Comparison of ENCODE assay signal across 17 cellular contexts in the genomic region with DNA sequence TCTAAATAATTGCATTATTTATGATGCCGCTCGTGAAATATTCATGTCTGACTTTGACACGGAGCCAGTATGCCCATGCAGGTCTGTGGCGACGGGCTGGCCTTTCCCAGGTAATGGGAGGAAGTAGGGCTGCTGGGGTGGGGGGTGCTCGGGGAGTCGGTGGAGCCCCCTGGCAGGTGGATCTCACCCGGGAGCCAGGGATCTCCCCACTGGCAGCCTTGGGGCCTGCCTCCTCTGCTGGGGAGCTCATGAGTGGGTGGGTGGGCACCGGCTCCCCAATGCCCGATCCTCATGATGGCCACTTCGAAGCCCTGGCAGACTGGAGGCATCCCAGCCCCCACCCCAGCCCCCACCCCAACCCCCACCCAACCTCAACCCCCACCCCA. TPM values are rescaled to one million over a fixed set of nuclear protein-coding genes. Genes with fewer than 3 reads are reported as not detected.
DNase-seq lines count a peak whose midpoint lies in the region; ATAC-seq and TF ChIP-seq lines count a peak whose summit lies in the region.
"Had no signal": no experiment of that assay in that cellular context is flagged by ENCODE, and none has a peak within 500 bp of the region (broad histone marks: within the 10 kb centered on the region; RNA-seq: fewer than 3 reads in every experiment).

No MANE protein-coding gene starts in this region.

- H3F3A ChIP-seq in PC-9 (ENCODE audit: insufficient read depth, low read depth), result peaks cover 19% of the 10 kb centered on the region; the same call in 1 of the 2 replicates

- no peaks in the 10 kb centered on the region for H4K20me1 ChIP-seq in PC-9 (ENCODE audit: insufficient read depth)

- H3K9me3 ChIP-seq in PC-9 (ENCODE audit: insufficient read depth, low read depth) (no peaks in the 10 kb centered on the region), right lobe of liver (no peaks in the 10 kb centered on the region), transverse colon (no peaks in the 10 kb centered on the region)

- in situ Hi-C loops in transverse colon (cut with MboI; ENCODE audit: low pct_ligation_motif_present in 1 of 4, low pct_unique_long_range_greater_than_20kb in 1 of 4, low sequenced_read_pairs in 3 of 4), result loop anchor here (5.0 to 25.0 kb wide), 6 partner anchors 58 to 238 kb away; a partner anchor contains a TSS

- no peak overlapping the region for H3K4me3 Mint-ChIP-seq in activated CD4-positive, alpha-beta memory T cell treated with anti-CD3 and anti-CD28 coated beads, Interleukin-2, amount 10 ng/mL, durations not matched to agents 7 days and 5 days
- H3K4me3 Mint-ChIP-seq in activated CD4-positive, alpha-beta memory T cell treated with anti-CD3 and anti-CD28 coated beads for 36 hours, result no peak overlapping the region
- H3K4me3 Mint-ChIP-seq: activated CD8-positive, alpha-beta memory T cell treated with anti-CD3 and anti-CD28 coated beads, Interleukin-2, amount 10 ng/mL, durations not matched to agents 7 days and 5 days; nephron progenitor cell had no signal

- no peak for ATAC-seq in right lobe of liver
- ATAC-seq in HG03159 (IDR thresholded peaks at IDR 0.05; ENCODE audit: unreplicated experiment), result no peak
- no peak for ATAC-seq in HG03442 (IDR thresholded peaks at IDR 0.05; ENCODE audit: unreplicated experiment)
- ATAC-seq: activated CD8-positive, alpha-beta memory T cell treated with anti-CD3 and anti-CD28 coated beads, Interleukin-2, amount 10 ng/mL, durations not matched to agents 7 days and 5 days had no signal

- no peak for DNase-seq in activated CD4-positive, alpha-beta memory T cell treated with anti-CD3 and anti-CD28 coated beads, Interleukin-2, amount 10 ng/mL, durations not matched to agents 7 days and 5 days
- DNase-seq in activated CD4-positive, alpha-beta memory T cell treated with anti-CD3 and anti-CD28 coated beads for 36 hours, result no peak
- no peak for DNase-seq in PC-9
- DNase-seq in right lobe of liver, result peak in 2 of 3 donors; percentile 26 to 57
- DNase-seq in transverse colon, result no peak
- no peak for DNase-seq in activated T-cell treated with anti-CD3 and anti-CD28 coated beads, Interleukin-2, amount 50 U/mL, for 1 hour
- DNase-seq: activated CD8-positive, alpha-beta memory T cell treated with anti-CD3 and anti-CD28 coated beads, Interleukin-2, amount 10 ng/mL, durations not matched to agents 7 days and 5 days; COR-L47; dorsolateral prefrontal cortex; NCI-H187; retina; stimulated activated CD4-positive, alpha-beta T cell treated with anti-CD3 and anti-CD28 coated beads, Interleukin-1b, Interleukin-23, amount 100 ng/mL, for 48 hours; WERI-Rb-1 had no signal

- H3K4me1 Mint-ChIP-seq in activated CD4-positive, alpha-beta memory T cell treated with anti-CD3 and anti-CD28 coated beads, Interleukin-2, amount 10 ng/mL, durations not matched to agents 7 days and 5 days, result peaks cover 45% of the 10 kb centered on the region
- H3K4me1 Mint-ChIP-seq in activated CD4-positive, alpha-beta memory T cell treated with anti-CD3 and anti-CD28 coated beads for 36 hours (ENCODE audit: low read depth), result peaks cover 32% of the 10 kb centered on the region

- TF ChIP-seq CTCF in PC-9 (conservative IDR thresholded peaks at IDR 0.05) (no peak), right lobe of liver (IDR thresholded peaks at IDR 0.05) (no peak), transverse colon (IDR thresholded peaks at IDR 0.05) (no peak)

- no peaks in the 10 kb centered on the region for H3K36me3 Mint-ChIP-seq in activated CD4-positive, alpha-beta memory T cell treated with anti-CD3 and anti-CD28 coated beads, Interleukin-2, amount 10 ng/mL, durations not matched to agents 7 days and 5 days (ENCODE audit: low read depth)
- H3K36me3 Mint-ChIP-seq in activated CD4-positive, alpha-beta memory T cell treated with anti-CD3 and anti-CD28 coated beads for 36 hours, result no peaks in the 10 kb centered on the region
- H3K36me3 Mint-ChIP-seq: activated CD8-positive, alpha-beta memory T cell treated with anti-CD3 and anti-CD28 coated beads, Interleukin-2, amount 10 ng/mL, durations not matched to agents 7 days and 5 days had no signal

- H3K4me1 ChIP-seq in PC-9 (replicated peaks; ENCODE audit: insufficient read depth), result peaks cover 50% of the 10 kb centered on the region
- H3K4me1 ChIP-seq in right lobe of liver, result peaks cover 0 to 20% (median 5%) of the 10 kb centered on the region in 4 donors
- H3K4me1 ChIP-seq in transverse colon, result peaks cover 50 to 66% (median 64%) of the 10 kb centered on the region in 4 donors

- H3K27me3 ChIP-seq in PC-9 (ENCODE audit: insufficient read depth, low read depth), result no peaks in the 10 kb centered on the region
- H3K27me3 ChIP-seq in right lobe of liver, result no peaks in the 10 kb centered on the region
- H3K27me3 ChIP-seq in transverse colon, result no peaks in the 10 kb centered on the region
- H3K27me3 ChIP-seq: dorsolateral prefrontal cortex, hepatocyte had no signal

- H3K27me3 Mint-ChIP-seq in activated CD4-positive, alpha-beta memory T cell treated with anti-CD3 and anti-CD28 coated beads, Interleukin-2, amount 10 ng/mL, durations not matched to agents 7 days and 5 days, result no peaks in the 10 kb centered on the region
- H3K27me3 Mint-ChIP-seq in activated CD4-positive, alpha-beta memory T cell treated with anti-CD3 and anti-CD28 coated beads for 36 hours, result no peaks in the 10 kb centered on the region
- H3K27me3 Mint-ChIP-seq: activated CD8-positive, alpha-beta memory T cell treated with anti-CD3 and anti-CD28 coated beads, Interleukin-2, amount 10 ng/mL, durations not matched to agents 7 days and 5 days had no signal

- H2AFZ ChIP-seq in PC-9, result no peak overlapping the region
- H2AFZ ChIP-seq: hepatocyte had no signal

- no peaks in the 10 kb centered on the region for H3K9me3 Mint-ChIP-seq in activated CD4-positive, alpha-beta memory T cell treated with anti-CD3 and anti-CD28 coated beads, Interleukin-2, amount 10 ng/mL, durations not matched to agents 7 days and 5 days
- H3K9me3 Mint-ChIP-seq in activated CD4-positive, alpha-beta memory T cell treated with anti-CD3 and anti-CD28 coated beads for 36 hours, result no peaks in the 10 kb centered on the region
- H3K9me3 Mint-ChIP-seq: nephron progenitor cell had no signal

- no peaks in the 10 kb centered on the region for H3K36me3 ChIP-seq in PC-9 (ENCODE audit: low read depth)
- no peaks in the 10 kb centered on the region for H3K36me3 ChIP-seq in right lobe of liver
- no peaks in the 10 kb centered on the region for H3K36me3 ChIP-seq in transverse colon
- H3K36me3 ChIP-seq: WERI-Rb-1 had no signal

- POLR2A ChIA-PET in activated CD4-positive, alpha-beta memory T cell treated with anti-CD3 and anti-CD28 coated beads, Interleukin-2, amount 10 ng/mL, durations not matched to agents 7 days and 5 days (lab: Charles Lee), result no interaction called here
- POLR2A ChIA-PET in activated CD4-positive, alpha-beta memory T cell treated with anti-CD3 and anti-CD28 coated beads for 36 hours (lab: Charles Lee), result no interaction called here
- POLR2A ChIA-PET in PC-9 (lab: Charles Lee; ENCODE audit: unreplicated experiment), result no interaction called here

- CTCF ChIA-PET in activated CD4-positive, alpha-beta memory T cell treated with anti-CD3 and anti-CD28 coated beads, Interleukin-2, amount 10 ng/mL, durations not matched to agents 7 days and 5 days (lab: Charles Lee), result no interaction called here
- CTCF ChIA-PET in activated CD4-positive, alpha-beta memory T cell treated with anti-CD3 and anti-CD28 coated beads for 36 hours (lab: Charles Lee), result no interaction called here
- CTCF ChIA-PET in PC-9 (lab: Charles Lee), result no interaction called here

- 0 out of 2 replicates have a peak, but pooled peaks cover 5% of the 10 kb centered on the region for H3K79me2 ChIP-seq in PC-9 (ENCODE audit: low read depth)
- H3K79me2 ChIP-seq: hepatocyte had no signal

- no peak overlapping the region; the same call in 1 of the 2 replicates for H3K27ac ChIP-seq in PC-9
- no peak overlapping the region for H3K27ac ChIP-seq in right lobe of liver
- H3K27ac ChIP-seq in transverse colon, result peak overlapping the region; percentile 80 to 92 (median 86)
- H3K27ac ChIP-seq: WERI-Rb-1 had no signal

- H3K4me2 ChIP-seq in PC-9, result peak overlapping the region; percentile 59; the same call in 1 of the 2 replicates
- H3K4me2 ChIP-seq: hepatocyte had no signal

- H3K27ac Mint-ChIP-seq in activated CD4-positive, alpha-beta memory T cell treated with anti-CD3 and anti-CD28 coated beads, Interleukin-2, amount 10 ng/mL, durations not matched to agents 7 days and 5 days, result peak overlapping the region; percentile 26
- no peak overlapping the region for H3K27ac Mint-ChIP-seq in activated CD4-positive, alpha-beta memory T cell treated with anti-CD3 and anti-CD28 coated beads for 36 hours
- H3K27ac Mint-ChIP-seq: activated CD8-positive, alpha-beta memory T cell treated with anti-CD3 and anti-CD28 coated beads, Interleukin-2, amount 10 ng/mL, durations not matched to agents 7 days and 5 days; nephron progenitor cell had no signal

- intact Hi-C loops in activated CD4-positive, alpha-beta memory T cell treated with anti-CD3 and anti-CD28 coated beads for 36 hours (cut with micrococcal nuclease), result loop anchor here (5.0 kb wide), 3 partner anchors 218 to 942 kb away; a partner anchor contains a TSS
- intact Hi-C loops in PC-9 (cut with micrococcal nuclease; ENCODE audit: unreplicated experiment), result no loop called here
- intact Hi-C loops in right lobe of liver (cut with DNase I), result loop anchor here (5.0 kb wide), 2 partner anchors 58 to 223 kb away; no protein-coding TSS in a partner anchor
- intact Hi-C loops in transverse colon (cut with DNase I; ENCODE audit: low total_unique reads), result loop anchor here (2.0 to 5.0 kb wide), 2 partner anchors 57 to 223 kb away; no protein-coding TSS in a partner anchor

- H3K9me2 ChIP-seq in PC-9 (ENCODE audit: insufficient read depth), result no peaks in the 10 kb centered on the region

- 65% methylated on average over 5 of the region's 11 CpGs for WGBS in right lobe of liver (ENCODE audit: insufficient coverage, low coverage, low lambda C conversion rate, missing lambda C conversion rate)
- 52% methylated on average over 8 of the region's 11 CpGs; no CpG with 5 or more reads in 1 of the 2 donors for WGBS in transverse colon (ENCODE audit: low coverage in 1 of 2), 2 donors

- TF ChIP-seq POLR2A in right lobe of liver (IDR thresholded peaks at IDR 0.05) (no peak), transverse colon (IDR thresholded peaks at IDR 0.05) (no peak)

- no peak overlapping the region for H3K4me3 ChIP-seq in PC-9
- H3K4me3 ChIP-seq in right lobe of liver, result no peak overlapping the region
- no peak overlapping the region for H3K4me3 ChIP-seq in transverse colon
- H3K4me3 ChIP-seq: dorsolateral prefrontal cortex, hepatocyte had no signal

- no TSS peak for BruUV-seq in PC-9 (replicated peaks; lab: Mats Ljungman, UMichigan)

- TF ChIP-seq EP300 in transverse colon (IDR thresholded peaks at IDR 0.05; ENCODE audit: low read depth), result no peak

RNA-seq across cellular contexts. Expression of a gene that starts 52.8 kb away (rescaled TPM):
- total RNA-seq in activated CD4-positive, alpha-beta memory T cell treated with anti-CD3 and anti-CD28 coated beads, Interleukin-2, amount 10 ng/mL, durations not matched to agents 7 days and 5 days, result 1 to 10 TPM; 5.5 to 6.3 TPM
- 1 to 10 TPM; 3.0 to 3.1 TPM for total RNA-seq in activated CD4-positive, alpha-beta memory T cell treated with anti-CD3 and anti-CD28 coated beads for 36 hours
- total RNA-seq in PC-9 (2021), result 16.9 and 20.6 TPM in 2 replicates
- 10 to 100 TPM in 1 of 6 experiments, 1 to 10 TPM in 5; 3.0 to 12.2 (median 5.1) TPM for total RNA-seq in right lobe of liver
- total RNA-seq in transverse colon, result 100 to 1,000 TPM in 1 of 4 donors, 10 to 100 TPM in 3; 45.9 to 129 (median 61.2) TPM

Comparison
In these comparisons a context has a peak if more than half of its experiments do, and no peak if none do; other contexts are left out.
1. DNase-seq: peak in right lobe of liver (2 of 3); none in activated CD4-positive, alpha-beta memory T cell treated with anti-CD3 and anti-CD28 coated beads, Interleukin-2, amount 10 ng/mL, durations not matched to agents 7 days and 5 days (single experiment), activated CD4-positive, alpha-beta memory T cell treated with anti-CD3 and anti-CD28 coated beads for 36 hours (single experiment), PC-9 (0 of 2), transverse colon (single experiment) and activated T-cell treated with anti-CD3 and anti-CD28 coated beads, Interleukin-2, amount 50 U/mL, for 1 hour (single experiment).
2. H3K27ac ChIP-seq: peak in transverse colon (4 of 4); none in PC-9 (single experiment) and right lobe of liver (0 of 3).